ENCODE assay signal across 28 cellular contexts in the genomic region with DNA sequence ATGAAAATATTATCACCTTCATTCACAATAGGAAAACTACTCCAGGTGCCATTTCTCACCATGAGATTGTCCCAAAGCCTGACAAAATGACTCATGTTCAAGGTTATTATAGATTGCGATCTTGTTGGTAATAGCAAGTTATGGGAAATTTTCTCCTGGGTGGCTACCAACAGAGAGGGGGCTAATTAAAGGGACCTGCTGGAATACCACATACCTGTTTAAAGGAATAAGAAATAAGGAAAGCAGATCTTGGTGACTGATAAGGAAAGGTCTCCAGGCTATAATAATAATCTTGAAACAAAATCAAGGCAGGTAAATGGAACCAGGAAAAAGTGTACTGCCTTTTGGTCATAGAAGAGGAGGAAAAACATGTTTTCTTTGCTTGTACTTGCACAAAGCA. TPM values are rescaled to one million over a fixed set of nuclear protein-coding genes. Genes with fewer than 3 reads are reported as not detected.
"Had no signal": no experiment of that assay in that cellular context is flagged by ENCODE, and none has a peak within 500 bp of the region (broad histone marks: within the 10 kb centered on the region; RNA-seq: fewer than 3 reads in every experiment).

No MANE protein-coding gene starts in this region.

- H3K36me3 ChIP-seq: brain microvascular endothelial cell, gastrocnemius medialis had no signal

- H3K4me3 ChIP-seq: esophagus muscularis mucosa, gastrocnemius medialis had no signal

- H3K4me1 ChIP-seq: esophagus muscularis mucosa, foreskin keratinocyte, gastrocnemius medialis had no signal

- H3K9me3 ChIP-seq: gastrocnemius medialis had no signal

- H3K27ac ChIP-seq: brain microvascular endothelial cell, esophagus muscularis mucosa, foreskin keratinocyte, gastrocnemius medialis had no signal

- H3K27me3 ChIP-seq: brain microvascular endothelial cell, foreskin keratinocyte, gastrocnemius medialis had no signal

- ATAC-seq: activated CD8-positive, alpha-beta T cell treated with anti-CD3 and anti-CD28 coated beads for 36 hours; activated T-cell treated with anti-CD3 and anti-CD28 coated beads, Interleukin-2, amount 50 U/mL, for 4 hours; activated T-helper 17 cell treated with anti-CD3 and anti-CD28 coated beads, Interleukin-2, amount 50 U/mL, for 72 hours; effector memory CD8-positive, alpha-beta T cell; foreskin keratinocyte; gastrocnemius medialis; WTC11 had no signal

- DNase-seq: activated CD4-positive, alpha-beta T cell treated with anti-CD3 and anti-CD28 coated beads for 1 hour; activated CD4-positive, alpha-beta T cell treated with anti-CD3 and anti-CD28 coated beads for 4 hours; activated CD4-positive, alpha-beta T cell treated with anti-CD3 and anti-CD28 coated beads, Interleukin-2, amount 10 ng/mL, durations not matched to agents 7 days and 5 days; activated CD4-positive, alpha-beta T cell treated with anti-CD3 and anti-CD28 coated beads, Interleukin-2, amount 50 U/mL, for 4 hours; activated CD8-positive, alpha-beta memory T cell treated with anti-CD3 and anti-CD28 coated beads for 24 hours; activated CD8-positive, alpha-beta T cell treated with anti-CD3 and anti-CD28 coated beads for 36 hours; activated effector memory CD4-positive, alpha-beta T cell treated with Interleukin-2 at 50 U/mL for 16 hours; activated gamma-delta T cell treated with Interleukin-2 at 50 U/mL for 16 hours; activated naive CD4-positive, alpha-beta T cell treated with anti-CD3 and anti-CD28 coated beads, Interleukin-2, amount 50 U/mL, for 16 hours; activated naive CD4-positive, alpha-beta T cell treated with Interleukin-2 at 50 U/mL for 16 hours; activated T-cell treated with anti-CD3 and anti-CD28 coated beads, Interleukin-2, amount 50 U/mL, for 4 hours; amniotic stem cell; anterior cingulate cortex; brain microvascular endothelial cell; cortex of kidney; dermis blood vessel endothelial cell; effector CD4-positive, alpha-beta T cell; effector memory CD8-positive, alpha-beta T cell; erythroblast; foreskin keratinocyte; gastrocnemius medialis; glutamatergic neuron; T-helper 2 cell had no signal

RNA-seq across cellular contexts. Expression of a gene that starts 1.4 kb away (rescaled TPM):
- total RNA-seq: activated CD4-positive, alpha-beta T cell treated with anti-CD3 and anti-CD28 coated beads, Interleukin-2, amount 10 ng/mL, durations not matched to agents 7 days and 5 days; activated CD8-positive, alpha-beta T cell treated with anti-CD3 and anti-CD28 coated beads for 36 hours; activated T-cell treated with anti-CD3 and anti-CD28 coated beads, Interleukin-2, amount 50 U/mL, for 4 hours; activated T-helper 17 cell treated with anti-CD3 and anti-CD28 coated beads, Interleukin-2, amount 50 U/mL, for 72 hours; chondrocyte; dermis blood vessel endothelial cell; T-helper 1 cell treated with Interleukin-12 subunit alpha and Interleukin-12 subunit beta and Interleukin-4 antibody, amounts not matched to agents 30 ng/mL and 1 ng/mL, for 36 hours had no signal
